8 cellular contexts compared by ENCODE assay signal in the genomic region with DNA sequence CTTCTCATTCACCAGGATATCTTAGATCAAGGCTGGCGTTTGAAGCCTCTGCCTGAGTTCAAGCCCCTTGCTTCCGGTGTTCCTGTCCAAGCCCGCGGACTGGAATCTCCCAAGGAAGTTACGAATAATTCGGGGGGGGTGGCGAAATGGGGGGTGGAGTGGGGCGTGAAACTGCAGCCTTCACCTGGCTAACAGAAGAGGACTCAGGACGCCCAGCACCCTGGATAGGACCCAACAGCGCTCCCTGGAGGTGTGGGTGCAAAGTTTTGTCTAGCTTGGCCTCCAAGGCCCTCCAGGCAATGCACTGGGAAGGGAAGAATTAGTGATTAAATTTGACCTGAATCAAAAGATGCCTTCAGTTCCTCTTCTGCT. TPM values are rescaled to one million over a fixed set of nuclear protein-coding genes. Genes with fewer than 3 reads are reported as not detected.
A peak's percentile ranks its signal among the peaks of the same experiment; 100 is the strongest.
DNase-seq lines count a peak whose midpoint lies in the region; ATAC-seq lines count a peak whose summit lies in the region.

No MANE protein-coding gene starts in this region.

- peak overlapping the region; percentile 88 to 100 (median 96) for H3K4me3 Mint-ChIP-seq in naive thymus-derived CD4-positive, alpha-beta T cell

- H3K4me3 ChIP-seq in NT2/D1 (ENCODE audit: insufficient read length, low read depth): peak overlapping the region; percentile 80
- peak overlapping the region; percentile 77 for H3K4me3 ChIP-seq in naive thymus-derived CD4-positive, alpha-beta T cell (ENCODE audit: low read length)

- peak overlapping the region; percentile 92 to 97 (median 96) for H3K27ac Mint-ChIP-seq in naive thymus-derived CD4-positive, alpha-beta T cell

- H3K4me1 Mint-ChIP-seq in naive thymus-derived CD4-positive, alpha-beta T cell: peaks cover 35 to 65% (median 53%) of the 10 kb centered on the region in 7 donors

- H3K9me3 ChIP-seq in NT2/D1 (ENCODE audit: insufficient read depth, low read length): no peaks in the 10 kb centered on the region
- no peaks in the 10 kb centered on the region for H3K9me3 ChIP-seq in naive thymus-derived CD4-positive, alpha-beta T cell (ENCODE audit: control insufficient read depth in 2 of 3, low read length in 3 of 3)

- ATAC-seq in HG03439 (IDR thresholded peaks at IDR 0.05; ENCODE audit: unreplicated experiment) (peak; percentile 51), esophagus mucosa (peak; percentile 68), HG03354 (IDR thresholded peaks at IDR 0.05; ENCODE audit: poor library complexity, severe bottlenecking, unreplicated experiment) (no peak)
- peak; percentile 62 for ATAC-seq in naive thymus-derived CD4-positive, alpha-beta T cell

- H3K9ac ChIP-seq in NT2/D1 (ENCODE audit: insufficient read length, low read depth): peak overlapping the region; percentile 92

- H3K36me3 ChIP-seq in NT2/D1 (ENCODE audit: insufficient read depth, insufficient read length, low read length): no peaks in the 10 kb centered on the region
- peaks cover 0 to 20% (median 0%) of the 10 kb centered on the region in 3 experiments for H3K36me3 ChIP-seq in naive thymus-derived CD4-positive, alpha-beta T cell (ENCODE audit: control insufficient read depth in 2 of 3, insufficient read depth in 3 of 3, low read length in 3 of 3)

- intact Hi-C loops in naive thymus-derived CD4-positive, alpha-beta T cell (cut with micrococcal nuclease): loop anchor here (1.0 to 10.0 kb wide), 26 partner anchors 161 to 1371 kb away; a partner anchor contains a TSS

- peaks cover 0 to 4% (median 0%) of the 10 kb centered on the region in 11 donors for H3K9me3 Mint-ChIP-seq in naive thymus-derived CD4-positive, alpha-beta T cell

- no peaks in the 10 kb centered on the region for H3K4me1 ChIP-seq in NT2/D1 (ENCODE audit: insufficient read depth, insufficient read length)
- H3K4me1 ChIP-seq in naive thymus-derived CD4-positive, alpha-beta T cell (ENCODE audit: control insufficient read depth in 2 of 2, insufficient read depth in 2 of 2, low read length in 2 of 2): peaks cover 12 to 21% of the 10 kb centered on the region in 2 donors

- H3K27ac ChIP-seq in naive thymus-derived CD4-positive, alpha-beta T cell (ENCODE audit: low read depth, low read length): peak overlapping the region; percentile 84

- POLR2A ChIA-PET in naive thymus-derived CD4-positive, alpha-beta T cell (lab: Charles Lee): interaction anchor here (0.6 to 3.7 kb wide), 36 partner anchors 11 to 905 kb away, joined by 3 to 39 read pairs (median 4); no protein-coding TSS in a partner anchor

- no peaks in the 10 kb centered on the region for H3K27me3 ChIP-seq in NT2/D1 (ENCODE audit: insufficient read depth, insufficient read length)
- H3K27me3 ChIP-seq in naive thymus-derived CD4-positive, alpha-beta T cell (ENCODE audit: control insufficient read depth in 2 of 2, insufficient read depth in 2 of 2, low read length in 2 of 2): no peaks in the 10 kb centered on the region

- H3K36me3 Mint-ChIP-seq in naive thymus-derived CD4-positive, alpha-beta T cell: peaks cover 0 to 23% (median 7%) of the 10 kb centered on the region in 5 donors

- peak; percentile 20 for DNase-seq in GDM1 (lab: John Stamatoyannopoulos, UW)
- no peak for DNase-seq in NT2/D1 (ENCODE audit: low read depth, low spot score)
- DNase-seq in activated T-cell treated with anti-CD3 and anti-CD28 coated beads for 48 hours (ENCODE audit: low read depth): peak; percentile 69
- DNase-seq in naive thymus-derived CD4-positive, alpha-beta T cell: peak; percentile 60 to 82 (median 80)
- DNase-seq in stimulated activated naive CD4-positive, alpha-beta T cell (lab: John Stamatoyannopoulos, UW): peak; percentile 66 to 87 (median 74)

- H3K27me3 Mint-ChIP-seq in naive thymus-derived CD4-positive, alpha-beta T cell: peaks cover 0 to 15% (median 0%) of the 10 kb centered on the region in 5 donors

- CTCF ChIA-PET in naive thymus-derived CD4-positive, alpha-beta T cell (lab: Charles Lee): interaction anchor here (0.6 to 4.7 kb wide), 39 partner anchors 10 to 887 kb away, joined by 3 to 45 read pairs (median 4); no protein-coding TSS in a partner anchor

RNA-seq across cellular contexts. Expression of a gene that starts 0.9 kb away (rescaled TPM):
- 12.7 TPM for total RNA-seq in esophagus mucosa
- 100 to 1,000 TPM in 3 of 5 experiments, 10 to 100 TPM in 2; 63.1 to 125 (median 110) TPM for total RNA-seq in naive thymus-derived CD4-positive, alpha-beta T cell
- polyA plus RNA-seq in naive thymus-derived CD4-positive, alpha-beta T cell: 10 to 100 TPM; 41.3 to 57.7 TPM
